13 cellular contexts compared by ENCODE assay signal in genomic region chr14:105817971-105818711, GRCh38.
DNase-seq lines count a peak whose midpoint lies in the region; ATAC-seq and TF ChIP-seq lines count a peak whose summit lies in the region.
"Had no signal": no experiment of that assay in that cellular context is flagged by ENCODE, and none has a peak within 500 bp of the region (broad histone marks: within the 10 kb centered on the region; RNA-seq: fewer than 3 reads in every experiment).

No MANE protein-coding gene starts in this region.

- intact Hi-C loops in esophagus squamous epithelium (cut with DNase I), result no loop called here

- WGBS in esophagus squamous epithelium, 2 donors, result 51 to 73% methylated on average over 6 to 21 of the region's 21 CpGs

- no peaks in the 10 kb centered on the region for H3K4me1 Mint-ChIP-seq in natural killer cell treated with Interleukin-12 subunit alpha and Interleukin-12 subunit beta and Interleukin-15 and Interleukin-18, amount 100 ng/mL, for 72 hours (ENCODE audit: low read depth in 2 of 2)
- H3K4me1 Mint-ChIP-seq: nephron had no signal

- DNase-seq in KG1 (lab: John Stamatoyannopoulos, UW) (peak; percentile 74), NCI-H1417 (lab: John Stamatoyannopoulos, UW) (no peak), activated T-cell treated with anti-CD3 and anti-CD28 coated beads for 4 hours (no peak), esophagus squamous epithelium (lab: John Stamatoyannopoulos, UW) (no peak)
- DNase-seq in natural killer cell treated with Interleukin-12 subunit alpha and Interleukin-12 subunit beta and Interleukin-15 and Interleukin-18, amount 100 ng/mL, for 72 hours (ENCODE audit: low spot score), result no peak
- no peak for DNase-seq in activated CD8-positive, alpha-beta memory T cell treated with anti-CD3 and anti-CD28 coated beads, Interleukin-2, amount 50 U/mL, for 48 hours
- DNase-seq: DND-41 had no signal

- no peak overlapping the region for H3K27ac ChIP-seq in esophagus squamous epithelium
- H3K27ac ChIP-seq: RWPE1 had no signal

- no peak overlapping the region for H3K4me3 ChIP-seq in esophagus squamous epithelium
- H3K4me3 ChIP-seq: smooth muscle cell had no signal

- no peak for TF ChIP-seq POLR2A in esophagus squamous epithelium (IDR thresholded peaks at IDR 0.05)

- no peaks in the 10 kb centered on the region for H3K4me1 ChIP-seq in esophagus squamous epithelium

- H3K9me3 ChIP-seq in esophagus squamous epithelium, result no peaks in the 10 kb centered on the region

- no peaks in the 10 kb centered on the region for H3K36me3 Mint-ChIP-seq in natural killer cell treated with Interleukin-12 subunit alpha and Interleukin-12 subunit beta and Interleukin-15 and Interleukin-18, amount 100 ng/mL, for 72 hours

- no peak for TF ChIP-seq CTCF in esophagus squamous epithelium (IDR thresholded peaks at IDR 0.05)

- H3K27ac Mint-ChIP-seq in natural killer cell treated with Interleukin-12 subunit alpha and Interleukin-12 subunit beta and Interleukin-15 and Interleukin-18, amount 100 ng/mL, for 72 hours, result no peak overlapping the region
- H3K27ac Mint-ChIP-seq: activated T-helper 2 cell treated with anti-CD3 and anti-CD28 coated beads, Interferon-gamma antibody, Interleukin-2, Interleukin-4, amounts not matched to agents 10 μg/mL and 5 μg/mL and 100 μg/mL, durations not matched to agents 14 hours and 24 hours and 36 hours; nephron had no signal

- no peak overlapping the region for H3K4me3 Mint-ChIP-seq in natural killer cell treated with Interleukin-12 subunit alpha and Interleukin-12 subunit beta and Interleukin-15 and Interleukin-18, amount 100 ng/mL, for 72 hours
- H3K4me3 Mint-ChIP-seq: nephron had no signal

- H3K27me3 ChIP-seq in esophagus squamous epithelium, result no peaks in the 10 kb centered on the region

- H3K36me3 ChIP-seq in esophagus squamous epithelium, result no peaks in the 10 kb centered on the region

- peaks cover 25 to 33% of the 10 kb centered on the region in 2 donors for H3K27me3 Mint-ChIP-seq in natural killer cell treated with Interleukin-12 subunit alpha and Interleukin-12 subunit beta and Interleukin-15 and Interleukin-18, amount 100 ng/mL, for 72 hours

- no peaks in the 10 kb centered on the region for H3K9me3 Mint-ChIP-seq in natural killer cell treated with Interleukin-12 subunit alpha and Interleukin-12 subunit beta and Interleukin-15 and Interleukin-18, amount 100 ng/mL, for 72 hours
- H3K9me3 Mint-ChIP-seq: activated T-helper 2 cell treated with anti-CD3 and anti-CD28 coated beads, Interferon-gamma antibody, Interleukin-2, Interleukin-4, amounts not matched to agents 10 μg/mL and 5 μg/mL and 100 μg/mL, durations not matched to agents 14 hours and 24 hours and 36 hours had no signal

- ATAC-seq in GM18909 (IDR thresholded peaks at IDR 0.05; ENCODE audit: poor library complexity, unreplicated experiment) (peak; percentile 84), GM21786 (IDR thresholded peaks at IDR 0.05; ENCODE audit: unreplicated experiment) (peak; percentile 70)
- peak; percentile 27 to 45 for ATAC-seq in natural killer cell treated with Interleukin-12 subunit alpha and Interleukin-12 subunit beta and Interleukin-15 and Interleukin-18, amount 100 ng/mL, for 72 hours
